In the genomic region with DNA sequence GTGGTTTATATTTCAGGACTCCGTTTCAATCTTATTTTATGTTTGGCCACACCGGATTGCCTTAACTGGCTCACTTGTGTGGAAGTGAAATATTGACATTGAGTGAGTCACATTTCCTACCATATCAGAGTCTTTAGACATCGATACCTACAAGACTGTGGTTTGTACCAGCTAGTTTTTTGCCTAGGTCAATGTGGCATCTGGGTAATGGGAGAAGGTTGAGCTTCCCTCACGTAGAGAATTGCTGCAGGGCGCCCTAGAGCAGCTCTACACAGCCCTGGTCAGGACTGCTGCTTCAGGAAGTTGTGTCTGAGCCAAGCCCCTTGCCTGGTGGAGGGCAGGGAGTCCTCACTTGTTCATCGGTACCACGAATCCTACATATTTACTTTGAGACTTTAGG, we compare ENCODE assay signal across 8 cellular contexts. TPM values are rescaled to one million over a fixed set of nuclear protein-coding genes. Genes with fewer than 3 reads are reported as not detected.
DNase-seq lines count a peak whose midpoint lies in the region; ATAC-seq, FAIRE-seq and TF ChIP-seq lines count a peak whose summit lies in the region.

No MANE protein-coding gene starts in this region.

- peak overlapping the region; percentile 91 for H3K4me3 Mint-ChIP-seq in CD8-positive, alpha-beta T cell
- H3K4me3 Mint-ChIP-seq in natural killer cell treated with Interleukin-12 subunit alpha and Interleukin-12 subunit beta and Interleukin-15 and Interleukin-18, amount 100 ng/mL, for 72 hours = peak overlapping the region; percentile 95

- ATAC-seq in CD8-positive, alpha-beta T cell = no peak
- ATAC-seq in IMR-90 (ENCODE audit: low read depth) = no peak
- ATAC-seq in natural killer cell treated with Interleukin-12 subunit alpha and Interleukin-12 subunit beta and Interleukin-15 and Interleukin-18, amount 100 ng/mL, for 72 hours = peak in 1 of 2 donors; percentile 2

- H3K18ac ChIP-seq in IMR-90 (ENCODE audit: low read depth, low read length) = no peak overlapping the region

- H3K56ac ChIP-seq in IMR-90 (ENCODE audit: extremely low read depth, insufficient read depth, low read length) = no peak overlapping the region

- no peaks in the 10 kb centered on the region for H3K36me3 ChIP-seq in CD8-positive, alpha-beta T cell (ENCODE audit: insufficient read depth, low read length)
- H3K36me3 ChIP-seq in IMR-90 (ENCODE audit: control insufficient read depth, insufficient read depth, low read length) (no peaks in the 10 kb centered on the region), bronchial epithelial cell (ENCODE audit: control insufficient read depth, insufficient read depth, low read length) (no peaks in the 10 kb centered on the region)

- WGBS in IMR-90 (ENCODE audit: extremely low coverage in 2 of 2, insufficient read length in 1 of 2), 2 experiments = 50% methylated on average over 1 of the region's 7 CpGs; no CpG with 5 or more reads in 1 of the 2 experiments

- no peaks in the 10 kb centered on the region for H3K9me3 ChIP-seq in CD8-positive, alpha-beta T cell (ENCODE audit: low read length)
- H3K9me3 ChIP-seq in IMR-90 (ENCODE audit: control insufficient read depth, insufficient read depth, low read length) = no peaks in the 10 kb centered on the region

- H4K91ac ChIP-seq in IMR-90 (ENCODE audit: insufficient read depth, low read depth, low read length) = no peak overlapping the region

- no peak overlapping the region for H2AK5ac ChIP-seq in IMR-90 (ENCODE audit: low read depth, low read length)

- no peak overlapping the region for H2BK15ac ChIP-seq in IMR-90 (ENCODE audit: low read depth, low read length)

- H3K4me2 ChIP-seq in IMR-90 (ENCODE audit: low read depth, low read length) = peak overlapping the region; percentile 73

- no peaks in the 10 kb centered on the region for H3K27me3 ChIP-seq in CD8-positive, alpha-beta T cell (ENCODE audit: insufficient read depth, low read length)
- H3K27me3 ChIP-seq in IMR-90 (ENCODE audit: control insufficient read depth, insufficient read depth, low read length) = no peaks in the 10 kb centered on the region
- no peaks in the 10 kb centered on the region for H3K27me3 ChIP-seq in bronchial epithelial cell (ENCODE audit: control insufficient read depth, insufficient read depth, low read length)

- H3K9me3 Mint-ChIP-seq in CD8-positive, alpha-beta T cell = no peaks in the 10 kb centered on the region
- no peaks in the 10 kb centered on the region for H3K9me3 Mint-ChIP-seq in natural killer cell treated with Interleukin-12 subunit alpha and Interleukin-12 subunit beta and Interleukin-15 and Interleukin-18, amount 100 ng/mL, for 72 hours

- H3K4me1 Mint-ChIP-seq in CD8-positive, alpha-beta T cell (ENCODE audit: low read depth) = peaks cover 22% of the 10 kb centered on the region
- H3K4me1 Mint-ChIP-seq in natural killer cell treated with Interleukin-12 subunit alpha and Interleukin-12 subunit beta and Interleukin-15 and Interleukin-18, amount 100 ng/mL, for 72 hours (ENCODE audit: low read depth in 2 of 2) = peaks cover 22 to 25% of the 10 kb centered on the region in 2 donors

- H3K27me3 Mint-ChIP-seq in CD8-positive, alpha-beta T cell (ENCODE audit: low read depth) = no peaks in the 10 kb centered on the region
- H3K27me3 Mint-ChIP-seq in natural killer cell treated with Interleukin-12 subunit alpha and Interleukin-12 subunit beta and Interleukin-15 and Interleukin-18, amount 100 ng/mL, for 72 hours = peaks cover 0 to 9% of the 10 kb centered on the region in 2 donors

- DNase-seq in CD8-positive, alpha-beta T cell = no peak
- DNase-seq in IMR-90 (peak; percentile 23), bronchial epithelial cell (ENCODE audit: low read depth) (peak; percentile 90), retina (no peak), glomerular visceral epithelial cell (ENCODE audit: extremely low spot score) (no peak), NCI-H1048 (lab: John Stamatoyannopoulos, UW) (no peak)
- no peak for DNase-seq in natural killer cell treated with Interleukin-12 subunit alpha and Interleukin-12 subunit beta and Interleukin-15 and Interleukin-18, amount 100 ng/mL, for 72 hours (ENCODE audit: low spot score)
- DNase-seq in central memory CD4-positive, alpha-beta T cell = no peak

- no peak for TF ChIP-seq POLR2A in IMR-90 (IDR thresholded peaks at IDR 0.05; ENCODE audit: low read depth, low read length)

- H4K20me1 ChIP-seq in IMR-90 (ENCODE audit: insufficient read depth, low read length) = no peaks in the 10 kb centered on the region

- in situ Hi-C loops in IMR-90 (cut with MboI; ENCODE audit: low sequenced_read_pairs) = no loop called here

- H3K4me1 ChIP-seq in CD8-positive, alpha-beta T cell (ENCODE audit: insufficient read depth, low read length) = peaks cover 14% of the 10 kb centered on the region
- H3K4me1 ChIP-seq in IMR-90 (ENCODE audit: control insufficient read depth, insufficient read depth, low read length) = peaks cover 8% of the 10 kb centered on the region

- POLR2A ChIA-PET in CD8-positive, alpha-beta T cell (lab: Charles Lee) = interaction anchor here (1.4 kb wide), 1 partner anchor 50 kb away, joined by 3 read pairs; no protein-coding TSS in a partner anchor
- POLR2A ChIA-PET in IMR-90 (lab: Charles Lee; ENCODE audit: unreplicated experiment) = no interaction called here

- peaks cover 24 to 50% of the 10 kb centered on the region in 2 experiments for H3K79me1 ChIP-seq in IMR-90 (ENCODE audit: low read depth in 1 of 2, low read length in 2 of 2)

- H3K4ac ChIP-seq in IMR-90 (ENCODE audit: low read depth, low read length) = no peak overlapping the region; the same call in 1 of the 2 replicates

- peaks cover 18% of the 10 kb centered on the region for H3K9me1 ChIP-seq in IMR-90 (ENCODE audit: insufficient read depth, low read length)

- H2AFZ ChIP-seq in IMR-90 (replicated peaks; ENCODE audit: low read length, poor library complexity) = peak overlapping the region; percentile 47

- H2BK20ac ChIP-seq in IMR-90 (ENCODE audit: low read depth, low read length) = no peak overlapping the region

- peak overlapping the region; percentile 64 to 87; a peak in 2 of 4 replicates for H4K8ac ChIP-seq in IMR-90 (ENCODE audit: low read depth in 2 of 2, low read length in 2 of 2)

- TF ChIP-seq RAD21 in IMR-90 (IDR thresholded peaks at IDR 0.05; ENCODE audit: low read length) = no peak

- H2BK120ac ChIP-seq in IMR-90 (ENCODE audit: low read depth, low read length) = no peak overlapping the region

- no peak for FAIRE-seq in bronchial epithelial cell (lab: Jason Lieb, UNC)

- peaks cover 3% of the 10 kb centered on the region for H3K36me3 Mint-ChIP-seq in CD8-positive, alpha-beta T cell
- peaks cover 5% of the 10 kb centered on the region for H3K36me3 Mint-ChIP-seq in natural killer cell treated with Interleukin-12 subunit alpha and Interleukin-12 subunit beta and Interleukin-15 and Interleukin-18, amount 100 ng/mL, for 72 hours

- peak overlapping the region; percentile 70 for H3K4me3 ChIP-seq in CD8-positive, alpha-beta T cell (ENCODE audit: low read depth, low read length)
- H3K4me3 ChIP-seq in IMR-90 (ENCODE audit: insufficient read depth, low read depth, low read length) (peak overlapping the region; percentile 72; the same call in 1 of the 2 replicates), bronchial epithelial cell (ENCODE audit: low read depth, low read length) (no peak overlapping the region)

- peak overlapping the region; percentile 93 for H3K14ac ChIP-seq in IMR-90 (replicated peaks; ENCODE audit: low read depth, low read length)

- peak overlapping the region; percentile 87; the same call in 1 of the 2 replicates for H3K23ac ChIP-seq in IMR-90 (ENCODE audit: low read depth, low read length)

- intact Hi-C loops in CD8-positive, alpha-beta T cell (cut with DNase I, micrococcal nuclease) = loop anchor here (1.0 to 10.0 kb wide), 4 partner anchors 25 to 367 kb away; a partner anchor contains a TSS
- intact Hi-C loops in IMR-90 (cut with micrococcal nuclease) = no loop called here

- no peak overlapping the region for H3K27ac ChIP-seq in CD8-positive, alpha-beta T cell (ENCODE audit: low read depth, low read length)
- H3K27ac ChIP-seq in IMR-90 (ENCODE audit: insufficient read depth, low read length) = no peak overlapping the region

- BruUV-seq in IMR-90 (replicated peaks; lab: Mats Ljungman, UMichigan) = no TSS peak

- no peak for TF ChIP-seq CTCF in CD8-positive, alpha-beta T cell (IDR thresholded peaks at IDR 0.05)
- TF ChIP-seq CTCF in IMR-90 (conservative IDR thresholded peaks at IDR 0.05; ENCODE audit: low read depth, low read length) (no peak), bronchial epithelial cell (IDR thresholded peaks at IDR 0.05; ENCODE audit: insufficient read depth, low read length, severe bottlenecking) (no peak)

- H3K9ac ChIP-seq in IMR-90 (ENCODE audit: low read depth, low read length) = peak overlapping the region; percentile 65; the same call in 1 of the 2 replicates

- dilution Hi-C loops in IMR-90 (cut with HindIII; ENCODE audit: low sequenced_read_pairs, unreplicated experiment) = no loop called here

- H4K5ac ChIP-seq in IMR-90 (ENCODE audit: low read depth, low read length) = no peak overlapping the region

- peak overlapping the region; percentile 57 for H3K27ac Mint-ChIP-seq in CD8-positive, alpha-beta T cell
- H3K27ac Mint-ChIP-seq in natural killer cell treated with Interleukin-12 subunit alpha and Interleukin-12 subunit beta and Interleukin-15 and Interleukin-18, amount 100 ng/mL, for 72 hours = peak overlapping the region; percentile 7 to 62

- peak overlapping the region; percentile 77 for H2BK5ac ChIP-seq in IMR-90 (ENCODE audit: low read depth, low read length, poor library complexity, severe bottlenecking)

- CTCF ChIA-PET in CD8-positive, alpha-beta T cell (lab: Charles Lee) = interaction anchor here (2.4 to 2.6 kb wide), 2 partner anchors 24 to 48 kb away, joined by 8 to 17 read pairs; no protein-coding TSS in a partner anchor
- CTCF ChIA-PET in IMR-90 (lab: Yijun Ruan, JAX) = interaction anchor here (0.6 kb wide), 1 partner anchor 45 kb away, joined by 3 read pairs; no protein-coding TSS in a partner anchor

- H2AK9ac ChIP-seq in IMR-90 (replicated peaks; ENCODE audit: low read depth, low read length, poor library complexity) = peak overlapping the region; percentile 68

TF ChIP-seq in IMR-90, 13 proteins besides CTCF, POLR2A, EP300 and RAD21 (continues in another document):
- TF ChIP-seq MAFK (IDR thresholded peaks at IDR 0.05; ENCODE audit: low read depth, low read length) (no peak), MXI1 (IDR thresholded peaks at IDR 0.05; ENCODE audit: borderline replicate concordance, low read depth, low read length) (no peak), NFE2L2 (IDR thresholded peaks at IDR 0.05; ENCODE audit: low read depth, low read length) (no peak), CEBPB (IDR thresholded peaks at IDR 0.05; ENCODE audit: low read depth, low read length) (no peak), RCOR1 (IDR thresholded peaks at IDR 0.05; ENCODE audit: insufficient replicate concordance, low read length) (no peak)

RNA-seq across cellular contexts. Expression of a gene that starts 1.6 kb away (rescaled TPM):
- 10 to 100 TPM; 18.6 to 20.7 TPM for total RNA-seq in CD8-positive, alpha-beta T cell
- total RNA-seq in IMR-90 (2012; rRNA removed) (6.1 and 7.2 TPM in 2 replicates), bronchial epithelial cell (0.26 and 1.4 TPM in 2 replicates)
- polyA plus RNA-seq in IMR-90 (2012; rRNA removed) = 7.1 and 9.2 TPM in 2 replicates
- polyA plus RNA-seq in IMR-90 (2012; cell fraction: cytosol; rRNA removed) = 3.9 and 6.4 TPM in 2 replicates
- 26.9 and 28.8 TPM in 2 replicates for polyA plus RNA-seq in IMR-90 (2012; cell fraction: nucleus; rRNA removed; ENCODE audit: low replicate concordance)
- 100 to 1,000 TPM in 1 of 2 donors, 10 to 100 TPM in 1; 20.3 to 104 TPM for total RNA-seq in natural killer cell treated with Interleukin-12 subunit alpha and Interleukin-12 subunit beta and Interleukin-15 and Interleukin-18, amount 100 ng/mL, for 72 hours

Comparison
In these comparisons a context has a peak if more than half of its experiments do, and no peak if none do; other contexts are left out.
1. DNase-seq: peak in IMR-90 (single experiment) and bronchial epithelial cell (single experiment); none in CD8-positive, alpha-beta T cell (0 of 7), natural killer cell treated with Interleukin-12 subunit alpha and Interleukin-12 subunit beta and Interleukin-15 and Interleukin-18, amount 100 ng/mL, for 72 hours (single experiment), central memory CD4-positive, alpha-beta T cell (single experiment), retina (single experiment), glomerular visceral epithelial cell (single experiment) and NCI-H1048 (single experiment).